Comparison of ENCODE assay signal across 32 cellular contexts in the genomic region with DNA sequence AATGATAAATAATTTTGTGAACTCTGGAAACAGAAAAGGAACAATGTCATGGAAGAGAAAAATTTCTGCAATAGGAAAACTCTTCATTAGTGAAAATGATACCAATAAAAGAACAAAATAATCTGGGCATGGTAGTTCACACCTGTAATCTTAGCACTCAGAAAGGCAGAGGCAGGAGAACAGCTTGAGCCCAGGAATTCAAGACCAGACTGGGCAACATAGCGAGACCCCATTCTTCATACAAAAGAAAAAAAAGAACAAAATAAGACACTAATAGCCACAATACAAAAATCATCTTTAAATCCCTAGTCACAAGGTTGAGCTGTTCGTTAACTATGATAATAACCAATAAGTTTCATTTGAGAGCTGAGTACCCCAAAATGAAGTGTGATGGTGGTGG. TPM values are rescaled to one million over a fixed set of nuclear protein-coding genes. Genes with fewer than 3 reads are reported as not detected.
"Had no signal": no experiment of that assay in that cellular context is flagged by ENCODE, and none has a peak within 500 bp of the region (broad histone marks: within the 10 kb centered on the region; RNA-seq: fewer than 3 reads in every experiment).

No MANE protein-coding gene starts in this region.

- H3K27ac ChIP-seq: neural progenitor cell, ovary, parathyroid adenoma, psoas muscle, skin epidermis, spleen, suprapubic skin, testis, tibial artery, transverse colon, upper lobe of right lung, uterus had no signal

- H3K4me2 ChIP-seq: neural progenitor cell, smooth muscle cell had no signal

- H3K4me3 Mint-ChIP-seq: natural killer cell; nephron; neural progenitor cell; stimulated activated memory B cell treated with anti-CD40 and anti-IgM and Interleukin-4, amounts not matched to agents 10 μg/mL and 1 μg/mL and 100 μg/mL, for 72 hours; stimulated activated naive CD8-positive, alpha-beta T cell treated with anti-CD3 and anti-CD28 coated beads, Interleukin-15, amount 100 ng/mL, for 72 hours; type B pancreatic cell had no signal

- H3K4me1 Mint-ChIP-seq: nephron; neural progenitor cell; stimulated activated memory B cell treated with anti-CD40 and anti-IgM and Interleukin-4, amounts not matched to agents 10 μg/mL and 1 μg/mL and 100 μg/mL, for 72 hours had no signal

- H3K4me1 ChIP-seq: neural progenitor cell, parathyroid adenoma, suprapubic skin, testis, tibial artery, transverse colon, upper lobe of right lung, uterus had no signal

- H3K27ac Mint-ChIP-seq: natural killer cell; nephron; neural progenitor cell; progenitor cell of endocrine pancreas; stimulated activated memory B cell treated with anti-CD40 and anti-IgM and Interleukin-4, amounts not matched to agents 10 μg/mL and 1 μg/mL and 100 μg/mL, for 72 hours; type B pancreatic cell had no signal

- H3K27me3 ChIP-seq: neural progenitor cell, ovary, spleen, suprapubic skin, testis, tibial artery, transverse colon, upper lobe of right lung, uterus had no signal

- H3K9me3 Mint-ChIP-seq: natural killer cell; nephron; neural progenitor cell; stimulated activated memory B cell treated with anti-CD40 and anti-IgM and Interleukin-4, amounts not matched to agents 10 μg/mL and 1 μg/mL and 100 μg/mL, for 72 hours; stimulated activated naive CD8-positive, alpha-beta T cell treated with anti-CD3 and anti-CD28 coated beads, Interleukin-15, amount 100 ng/mL, for 72 hours; type B pancreatic cell had no signal

- H3K79me2 ChIP-seq: parathyroid adenoma had no signal

- H3K27me3 Mint-ChIP-seq: progenitor cell of endocrine pancreas; stimulated activated memory B cell treated with anti-CD40 and anti-IgM and Interleukin-4, amounts not matched to agents 10 μg/mL and 1 μg/mL and 100 μg/mL, for 72 hours; stimulated activated naive CD8-positive, alpha-beta T cell treated with anti-CD3 and anti-CD28 coated beads, Interleukin-15, amount 100 ng/mL, for 72 hours; type B pancreatic cell had no signal

- H3K4me3 ChIP-seq: neural progenitor cell, ovary, psoas muscle, skin epidermis, smooth muscle cell, spleen, suprapubic skin, testis, tibial artery, transverse colon, upper lobe of right lung, uterus had no signal

- H3K9ac ChIP-seq: neural progenitor cell, parathyroid adenoma had no signal

- H3K36me3 ChIP-seq: ovary, uterus had no signal

- H2AFZ ChIP-seq: neural progenitor cell, parathyroid adenoma had no signal

- H3K9me3 ChIP-seq: ovary, psoas muscle, spleen, suprapubic skin, testis, tibial artery, transverse colon, upper lobe of right lung, uterus had no signal

- ATAC-seq: natural killer cell; psoas muscle; right cardiac atrium; sciatic nerve; stimulated activated memory B cell treated with anti-CD40 and anti-IgM and Interleukin-4, amounts not matched to agents 10 μg/mL and 1 μg/mL and 100 μg/mL, for 72 hours; stimulated activated naive CD8-positive, alpha-beta T cell treated with anti-CD3 and anti-CD28 coated beads, Interleukin-15, amount 100 ng/mL, for 72 hours; stimulated activated naive CD8-positive, alpha-beta T cell treated with anti-CD3 and anti-CD28 coated beads, Interleukin-15, Interleukin-2, amounts not matched to agents 100 U/mL and 50 U/mL, for 24 hours; upper lobe of right lung had no signal

- DNase-seq: natural killer cell; occipital lobe; ovary; posterior cingulate gyrus; psoas muscle; right cardiac atrium; spleen; stimulated activated CD4-positive, alpha-beta T cell treated with anti-CD3 and anti-CD28 coated beads, Interleukin-12 subunit alpha, Interleukin-12 subunit beta, amount 100 ng/mL, for 4 hours; stimulated activated CD4-positive, alpha-beta T cell treated with anti-CD3 and anti-CD28 coated beads, Interleukin-1b, Interleukin-23, amount 100 ng/mL, for 48 hours; stimulated activated CD4-positive, alpha-beta T cell treated with anti-CD3 and anti-CD28 coated beads, Interleukin-4, amount 100 ng/mL, for 1 hour; stimulated activated CD4-positive, alpha-beta T cell treated with anti-CD3 and anti-CD28 coated beads, Interleukin-4, amount 100 ng/mL, for 4 hours; stimulated activated CD8-positive, alpha-beta memory T cell treated with anti-CD3 and anti-CD28 coated beads, Interleukin-4, amount 100 ng/mL, for 48 hours; stimulated activated naive CD4-positive, alpha-beta T cell; stimulated activated naive CD8-positive, alpha-beta T cell treated with anti-CD3 and anti-CD28 coated beads, Interleukin-15, amount 100 ng/mL, for 72 hours; stimulated activated naive CD8-positive, alpha-beta T cell treated with anti-CD3 and anti-CD28 coated beads, Interleukin-15, Interleukin-2, amounts not matched to agents 100 U/mL and 50 U/mL, for 24 hours; substantia nigra; testis; tibial artery; transverse colon; upper lobe of right lung; uterus had no signal

RNA-seq across cellular contexts. Expression of a gene that starts 39.4 kb away (rescaled TPM):
- total RNA-seq: progenitor cell of endocrine pancreas, smooth muscle cell had no signal
- polyA plus RNA-seq: neural cell, smooth muscle cell had no signal
